In the genomic region with DNA sequence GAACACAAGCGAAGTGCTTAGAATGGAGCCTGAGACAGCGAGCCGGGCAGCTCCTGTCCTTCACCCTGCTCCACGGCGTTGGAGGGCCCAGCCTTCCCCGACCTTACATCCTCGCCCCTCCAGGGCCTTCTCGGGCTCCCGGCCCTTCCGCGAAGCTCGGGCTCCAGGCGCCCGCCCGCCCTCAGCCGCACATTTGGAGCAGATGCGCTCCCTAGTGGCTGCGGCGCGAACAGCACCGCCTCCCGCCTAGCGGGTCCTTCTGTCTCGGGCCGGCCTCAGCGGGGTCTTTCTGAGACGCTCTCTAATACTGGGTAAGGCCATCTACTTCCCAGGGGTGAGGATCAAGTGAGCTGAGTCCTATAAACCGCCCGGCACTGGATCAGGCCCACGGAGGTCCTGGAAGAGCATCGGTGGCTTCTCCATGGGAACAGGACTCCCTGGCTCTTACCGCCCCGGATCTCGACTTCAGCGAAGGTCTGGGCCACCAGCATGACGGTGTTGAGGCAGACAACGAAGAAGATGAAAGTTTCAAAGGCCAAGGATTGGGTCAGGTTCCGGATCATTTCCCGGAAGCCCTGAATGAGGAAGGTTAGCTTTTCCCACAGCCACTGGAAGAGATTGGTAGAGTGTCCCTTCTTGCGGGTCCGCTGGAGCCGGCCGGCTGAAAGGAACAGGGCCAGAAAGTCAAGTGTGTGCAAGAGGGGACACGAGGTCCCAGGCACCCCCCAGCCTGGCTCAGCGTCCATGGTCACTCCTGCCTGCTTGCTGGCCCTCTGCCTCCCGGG, we compare ENCODE assay signal across 8 cellular contexts. TPM values are rescaled to one million over a fixed set of nuclear protein-coding genes. Genes with fewer than 3 reads are reported as not detected.
DNase-seq lines count a peak whose midpoint lies in the region; ATAC-seq and TF ChIP-seq lines count a peak whose summit lies in the region.

No MANE protein-coding gene starts in this region.

- POLR2A ChIA-PET in AG04449 (lab: Yijun Ruan, JAX) = interaction anchor here (0.6 kb wide), 2 partner anchors 20 to 249 kb away, joined by 4 to 6 read pairs; a partner anchor contains a TSS

- intact Hi-C loops in dorsolateral prefrontal cortex (cut with DNase I) = no loop called here
- intact Hi-C loops in lower lobe of right lung (cut with DNase I) = no loop called here

- H3K36me3 ChIP-seq in lower lobe of right lung = no peaks in the 10 kb centered on the region

- ATAC-seq in GM19023 (IDR thresholded peaks at IDR 0.05; ENCODE audit: unreplicated experiment) = peak; percentile 60
- ATAC-seq in lower lobe of right lung = peak; percentile 90 to 91
- no peak for ATAC-seq in HG03342 (IDR thresholded peaks at IDR 0.05; ENCODE audit: unreplicated experiment)

- no peaks in the 10 kb centered on the region for H3K9me3 ChIP-seq in lower lobe of right lung

- DNase-seq in AG04449 (ENCODE audit: low read depth, low spot score) (no peak), NCI-H345 treated with DMSO at 0.1 percent for 48 hours (lab: John Stamatoyannopoulos, UW; ENCODE audit: unreplicated experiment) (peak; percentile 23), dorsolateral prefrontal cortex (peak in 9 of 10 donors; percentile 45 to 80 (median 64)), lower lobe of right lung (peak; percentile 87)
- DNase-seq in activated CD4-positive, alpha-beta T cell treated with anti-CD3 and anti-CD28 coated beads, Interleukin-2, amount 50 U/mL, for 4 hours = peak; percentile 68 to 73
- DNase-seq in stimulated activated CD8-positive, alpha-beta memory T cell treated with anti-CD3 and anti-CD28 coated beads, Interleukin-12 subunit alpha, Interleukin-12 subunit beta, amount 100 ng/mL, for 4 hours (ENCODE audit: low read depth) = peak; percentile 61

- H3K27me3 ChIP-seq in dorsolateral prefrontal cortex = no peaks in the 10 kb centered on the region
- H3K27me3 ChIP-seq in lower lobe of right lung (ENCODE audit: low read depth) = no peaks in the 10 kb centered on the region

- H3K4me3 ChIP-seq in AG04449 (ENCODE audit: low read depth, low read length) (no peak overlapping the region), dorsolateral prefrontal cortex (peak overlapping the region in 52 of 59 donors; percentile 0 to 56 (median 32)), lower lobe of right lung (peak overlapping the region; percentile 39)

- H3K4me1 ChIP-seq in lower lobe of right lung = peaks cover 18% of the 10 kb centered on the region

- peak; percentile 97 for TF ChIP-seq CTCF in AG04449 (IDR thresholded peaks at IDR 0.05; ENCODE audit: insufficient read depth, low read length, missing control alignments)
- peak; percentile 59 to 95 (median 90) for TF ChIP-seq CTCF in dorsolateral prefrontal cortex (IDR thresholded peaks at IDR 0.05 in 54 of 56, conservative IDR thresholded peaks at IDR 0.05 in 2 of 56; ENCODE audit: low read depth in 1 of 56, partially characterized antibody in 56 of 56)
- TF ChIP-seq CTCF in lower lobe of right lung (IDR thresholded peaks at IDR 0.05) = peak; percentile 98

- peak overlapping the region in 1 of 59 donors; percentile 52 for H3K27ac ChIP-seq in dorsolateral prefrontal cortex
- H3K27ac ChIP-seq in lower lobe of right lung = no peak overlapping the region

- CTCF ChIA-PET in AG04449 (lab: Yijun Ruan, JAX) = interaction anchor here (0.6 to 6.5 kb wide), 41 partner anchors 9 to 318 kb away, joined by 3 to 118 read pairs (median 5); a partner anchor contains a TSS

RNA-seq across cellular contexts. Expression of a gene that starts 3.7 kb away (rescaled TPM):
- 1 to 10 TPM in 2 of 120 experiments, under 1 TPM in 20, not detected in 98; 0.16 to 1.2 (median 0.36) TPM for total RNA-seq in dorsolateral prefrontal cortex
- total RNA-seq in lower lobe of right lung = 3.6 TPM

RNA-seq across cellular contexts. Expression of a gene that starts 10.8 kb away (rescaled TPM):
- total RNA-seq in dorsolateral prefrontal cortex = under 1 TPM in 6 of 120 experiments, not detected in 114; 0.64 to 0.85 (median 0.71) TPM
- 11.0 TPM for total RNA-seq in lower lobe of right lung

RNA-seq across cellular contexts. Expression of a gene that starts 20.3 kb away (rescaled TPM):
- total RNA-seq in dorsolateral prefrontal cortex (100 to 1,000 TPM in 116 of 120 experiments, 10 to 100 TPM in 4; 89.7 to 186 (median 129) TPM), lower lobe of right lung (156 TPM)

RNA-seq across cellular contexts. Expression of a gene that starts 20.6 kb away (rescaled TPM):
- 10 to 100 TPM; 25.8 to 57.5 (median 36.4) TPM for total RNA-seq in dorsolateral prefrontal cortex
- total RNA-seq in lower lobe of right lung = 29.0 TPM

RNA-seq across cellular contexts. Expression of a gene that starts 26.4 kb away (rescaled TPM):
- total RNA-seq in dorsolateral prefrontal cortex (10 to 100 TPM in 73 of 120 experiments, 1 to 10 TPM in 47; 3.8 to 17.5 (median 10.5) TPM), lower lobe of right lung (not detected)
